23 cellular contexts compared by ENCODE assay signal in the genomic region with DNA sequence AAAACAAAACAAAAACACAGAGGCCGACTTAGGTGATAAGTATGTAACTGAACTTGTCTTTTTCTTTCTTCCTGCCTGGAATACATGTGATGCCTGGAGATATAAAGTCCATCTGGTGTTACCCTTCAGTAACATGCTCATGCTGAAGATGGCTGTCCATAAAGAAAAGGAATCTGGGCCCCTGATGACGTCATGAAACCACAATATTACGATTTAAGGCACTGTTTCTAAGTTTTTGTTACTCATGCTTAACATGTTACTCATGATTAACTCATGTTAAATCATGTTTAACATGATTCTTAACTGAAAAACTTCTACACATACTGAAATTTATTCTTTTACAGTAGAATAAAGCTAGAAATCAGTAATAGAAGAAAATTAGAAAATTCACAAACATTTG. TPM values are rescaled to one million over a fixed set of nuclear protein-coding genes. Genes with fewer than 3 reads are reported as not detected.
DNase-seq lines count a peak whose midpoint lies in the region; ATAC-seq, FAIRE-seq and TF ChIP-seq lines count a peak whose summit lies in the region.
"Had no signal": no experiment of that assay in that cellular context is flagged by ENCODE, and none has a peak within 500 bp of the region (broad histone marks: within the 10 kb centered on the region; RNA-seq: fewer than 3 reads in every experiment).

No MANE protein-coding gene starts in this region.

- H2AFZ ChIP-seq in astrocyte (ENCODE audit: low read depth, low read length): no peak overlapping the region

- H3K9me3 Mint-ChIP-seq in HFFc6 (peaks cover 34% of the 10 kb centered on the region), astrocyte (ENCODE audit: unreplicated experiment) (peaks cover 13% of the 10 kb centered on the region)

- H3K9me3 ChIP-seq in astrocyte (ENCODE audit: insufficient read depth, low read depth, low read length) (no peaks in the 10 kb centered on the region), testis (no peaks in the 10 kb centered on the region)
- H3K9me3 ChIP-seq: SJCRH30 had no signal

- no peak overlapping the region for H3K27ac Mint-ChIP-seq in HFFc6
- peak overlapping the region; percentile 66 for H3K27ac Mint-ChIP-seq in astrocyte (ENCODE audit: unreplicated experiment)
- H3K27ac Mint-ChIP-seq: activated CD8-positive, alpha-beta T cell treated with anti-CD3 and anti-CD28 coated beads, Interleukin-2, amount 10 ng/mL, durations not matched to agents 7 days and 5 days; activated naive CD4-positive, alpha-beta T cell treated with anti-CD3 and anti-CD28 coated beads, Interleukin-2, amount 50 U/mL, for 24 hours; activated T-cell treated with anti-CD3 and anti-CD28 coated beads, Interleukin-2, amount 50 U/mL, for 24 hours; brain; CD14-positive monocyte; WTC11 had no signal

- H3K36me3 Mint-ChIP-seq in HFFc6 (ENCODE audit: low read depth): peaks cover 34% of the 10 kb centered on the region
- H3K36me3 Mint-ChIP-seq in astrocyte (ENCODE audit: low read depth, unreplicated experiment): no peaks in the 10 kb centered on the region
- H3K36me3 Mint-ChIP-seq: CD14-positive monocyte had no signal

- H3K4me3 Mint-ChIP-seq in HFFc6 (no peak overlapping the region), astrocyte (ENCODE audit: unreplicated experiment) (no peak overlapping the region)
- H3K4me3 Mint-ChIP-seq: activated CD8-positive, alpha-beta T cell treated with anti-CD3 and anti-CD28 coated beads, Interleukin-2, amount 10 ng/mL, durations not matched to agents 7 days and 5 days; activated naive CD4-positive, alpha-beta T cell treated with anti-CD3 and anti-CD28 coated beads, Interleukin-2, amount 50 U/mL, for 24 hours; activated T-cell treated with anti-CD3 and anti-CD28 coated beads, Interleukin-2, amount 50 U/mL, for 24 hours; brain; CD14-positive monocyte; WTC11 had no signal

- peak; percentile 73 for ATAC-seq in foreskin keratinocyte
- ATAC-seq: activated CD8-positive, alpha-beta T cell treated with anti-CD3 and anti-CD28 coated beads, Interleukin-2, amount 10 ng/mL, durations not matched to agents 7 days and 5 days; WTC11 had no signal

- intact Hi-C loops in testis (cut with DNase I; ENCODE audit: low total_unique reads): no loop called here

- H3K27me3 ChIP-seq in astrocyte (ENCODE audit: insufficient read depth, low read length): no peaks in the 10 kb centered on the region
- no peaks in the 10 kb centered on the region for H3K27me3 ChIP-seq in foreskin keratinocyte
- H3K27me3 ChIP-seq in testis: no peaks in the 10 kb centered on the region
- H3K27me3 ChIP-seq: SJCRH30 had no signal

- TF ChIP-seq POLR2A in testis (IDR thresholded peaks at IDR 0.05): no peak

- H3K4me2 ChIP-seq in astrocyte (ENCODE audit: low read length): no peak overlapping the region

- H3K9ac ChIP-seq in astrocyte (ENCODE audit: low read length): no peak overlapping the region

- no peaks in the 10 kb centered on the region for H4K20me1 ChIP-seq in astrocyte (ENCODE audit: insufficient read depth, low read length)

- H3K27me3 Mint-ChIP-seq in HFFc6 (ENCODE audit: insufficient read depth) (no peaks in the 10 kb centered on the region; the same call in 1 of the 2 replicates), astrocyte (ENCODE audit: low read depth, unreplicated experiment) (no peaks in the 10 kb centered on the region)
- H3K27me3 Mint-ChIP-seq: activated naive CD4-positive, alpha-beta T cell treated with anti-CD3 and anti-CD28 coated beads, Interleukin-2, amount 50 U/mL, for 24 hours; activated T-cell treated with anti-CD3 and anti-CD28 coated beads, Interleukin-2, amount 50 U/mL, for 24 hours had no signal

- peaks cover 8% of the 10 kb centered on the region for H3K4me1 Mint-ChIP-seq in HFFc6 (ENCODE audit: low read depth)
- no peaks in the 10 kb centered on the region for H3K4me1 Mint-ChIP-seq in astrocyte (ENCODE audit: low read depth, unreplicated experiment)
- H3K4me1 Mint-ChIP-seq: activated naive CD4-positive, alpha-beta T cell treated with anti-CD3 and anti-CD28 coated beads, Interleukin-2, amount 50 U/mL, for 24 hours; brain; CD14-positive monocyte; WTC11 had no signal

- no peak overlapping the region for H3K4me3 ChIP-seq in astrocyte (ENCODE audit: insufficient read depth, low read depth, low read length)
- H3K4me3 ChIP-seq in testis: no peak overlapping the region
- H3K4me3 ChIP-seq: SJCRH30 had no signal

- H3K79me2 ChIP-seq in astrocyte (ENCODE audit: insufficient read depth, low read length): no peaks in the 10 kb centered on the region

- TF ChIP-seq CTCF in HFFc6 (IDR thresholded peaks at IDR 0.05): no peak
- no peak for TF ChIP-seq CTCF in astrocyte (IDR thresholded peaks at IDR 0.05; ENCODE audit: insufficient read depth, low read depth, low read length)
- no peak for TF ChIP-seq CTCF in foreskin keratinocyte (conservative IDR thresholded peaks at IDR 0.05)
- TF ChIP-seq CTCF in testis (IDR thresholded peaks at IDR 0.05): no peak

- H3K4me1 ChIP-seq in astrocyte (ENCODE audit: insufficient read depth, low read length): no peaks in the 10 kb centered on the region
- H3K4me1 ChIP-seq in foreskin keratinocyte: no peaks in the 10 kb centered on the region
- H3K4me1 ChIP-seq in testis: no peaks in the 10 kb centered on the region
- H3K4me1 ChIP-seq: SJCRH30 had no signal

- 84 to 85% methylated on average over 3 of the region's 3 CpGs for WGBS in testis, 2 donors

- peak; percentile 30 for FAIRE-seq in A204.1 (lab: Jason Lieb, UNC)
- FAIRE-seq in astrocyte (lab: Jason Lieb, UNC): no peak
- FAIRE-seq: GM12892 had no signal

- DNase-seq in HFFc6: peak; percentile 57
- peak; percentile 23 for DNase-seq in astrocyte (ENCODE audit: low read depth)
- peak; percentile 50 to 82 for DNase-seq in foreskin keratinocyte
- DNase-seq in testis: no peak
- no peak for DNase-seq in cerebellum (ENCODE audit: low spot score)
- no peak for DNase-seq in GM19240 (ENCODE audit: insufficient read length, low spot score)
- no peak for DNase-seq in stimulated activated CD4-positive, alpha-beta T cell treated with anti-CD3 and anti-CD28 coated beads, Interleukin-1b, Interleukin-23, amount 100 ng/mL, for 48 hours
- DNase-seq: ACHN; activated CD8-positive, alpha-beta T cell treated with anti-CD3 and anti-CD28 coated beads, Interleukin-2, amount 10 ng/mL, durations not matched to agents 7 days and 5 days; activated T-cell treated with anti-CD3 and anti-CD28 coated beads, Interleukin-2, amount 50 U/mL, for 24 hours; cortex of kidney; DMS 273 treated with DMSO at 0.1 percent for 48 hours; Karpas-422; NCI-H1417; NCI-H524 treated with DMSO at 0.1 percent for 48 hours; retina; SJCRH30 had no signal

- no peaks in the 10 kb centered on the region for H3K36me3 ChIP-seq in astrocyte (ENCODE audit: insufficient read depth, low read length)
- H3K36me3 ChIP-seq in testis (ENCODE audit: low read depth, missing control alignments): no peaks in the 10 kb centered on the region
- H3K36me3 ChIP-seq: SJCRH30 had no signal

- no peak overlapping the region for H3K27ac ChIP-seq in astrocyte (ENCODE audit: low read depth, low read length)
- H3K27ac ChIP-seq in foreskin keratinocyte: no peak overlapping the region
- H3K27ac ChIP-seq in testis: no peak overlapping the region
- H3K27ac ChIP-seq: SJCRH30 had no signal

RNA-seq across cellular contexts. Expression of a gene that starts 49.0 kb away (rescaled TPM):
- 10 to 100 TPM; 37.7 to 51.0 (median 43.5) TPM for total RNA-seq in HFFc6 (2021; fragmentation: NEBNext Ultra II Directional; extraction: Animal tissue kit (Norgen Biotek cat#: 25700))
- 39.9 and 40.5 TPM in 2 replicates for total RNA-seq in astrocyte
- 19.0 and 19.7 TPM in 2 replicates for total RNA-seq in foreskin keratinocyte
- 11.8 and 15.4 TPM in 2 replicates for polyA plus RNA-seq in foreskin keratinocyte
- 10 to 100 TPM; 30.5 to 33.2 TPM for total RNA-seq in testis
- polyA plus RNA-seq in testis (ENCODE audit: insufficient read depth, low read depth, low replicate concordance): 29.9 TPM
- 52.3 TPM for total RNA-seq in cerebellum

RNA-seq across cellular contexts. Expression of a gene that starts 49.3 kb away (rescaled TPM):
- total RNA-seq in HFFc6 (2021; fragmentation: NEBNext Ultra II Directional; extraction: Animal tissue kit (Norgen Biotek cat#: 25700)): 10 to 100 TPM; 43.2 to 55.8 (median 54.0) TPM
- total RNA-seq in astrocyte (38.8 and 39.1 TPM in 2 replicates), foreskin keratinocyte (11.7 and 12.5 TPM in 2 replicates), testis (10 to 100 TPM; 15.7 to 16.7 TPM), cerebellum (52.5 TPM)
- polyA plus RNA-seq in foreskin keratinocyte (2.8 and 3.2 TPM in 2 replicates), testis (ENCODE audit: insufficient read depth, low read depth, low replicate concordance) (13.7 TPM)

Comparison
In these comparisons a context has a peak if more than half of its experiments do, and no peak if none do; other contexts are left out.
1. DNase-seq: peak in HFFc6 (single experiment), astrocyte (single experiment) and foreskin keratinocyte (2 of 2); none in testis (single experiment), cerebellum (single experiment), GM19240 (single experiment) and stimulated activated CD4-positive, alpha-beta T cell treated with anti-CD3 and anti-CD28 coated beads, Interleukin-1b, Interleukin-23, amount 100 ng/mL, for 48 hours (single experiment).